In the genomic region with DNA sequence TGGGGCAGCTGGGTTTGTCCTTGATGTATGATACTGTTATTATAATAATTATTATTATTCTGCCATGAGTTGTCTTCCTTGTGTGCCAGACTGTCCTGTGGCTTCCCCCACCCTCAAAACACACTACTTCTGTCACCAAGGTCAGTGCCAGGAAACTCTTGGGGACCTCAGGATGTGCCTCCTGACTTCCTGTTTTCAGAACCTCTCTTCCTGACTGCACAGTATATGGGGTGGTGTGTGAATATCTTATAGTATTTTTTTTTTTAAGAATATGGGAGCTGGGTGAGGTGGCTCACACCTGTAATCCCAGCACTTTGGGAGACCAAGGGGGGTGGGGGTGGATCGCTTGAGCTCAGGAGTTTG, we compare ENCODE assay signal across 16 cellular contexts. TPM values are rescaled to one million over a fixed set of nuclear protein-coding genes. Genes with fewer than 3 reads are reported as not detected.
DNase-seq lines count a peak whose midpoint lies in the region; ATAC-seq, FAIRE-seq and TF ChIP-seq lines count a peak whose summit lies in the region.
"Had no signal": no experiment of that assay in that cellular context is flagged by ENCODE, and none has a peak within 500 bp of the region (broad histone marks: within the 10 kb centered on the region; RNA-seq: fewer than 3 reads in every experiment).

No MANE protein-coding gene starts in this region.

- SMC1A ChIA-PET in GM12878 (lab: Charles Lee; ENCODE audit: uncharacterized antibody, unreplicated experiment), result interaction anchor here (1.0 to 1.6 kb wide), 3 partner anchors 8 to 62 kb away, joined by 3 to 4 read pairs (median 3); no protein-coding TSS in a partner anchor

- peaks cover 12% of the 10 kb centered on the region for H3K4me1 ChIP-seq in DND-41 (ENCODE audit: insufficient read depth, low read length)
- peaks cover 24% of the 10 kb centered on the region for H3K4me1 ChIP-seq in GM12878 (ENCODE audit: control insufficient read depth, insufficient read depth, low read length)
- H3K4me1 ChIP-seq in osteoblast (ENCODE audit: insufficient read depth, low read length), result peaks cover 5% of the 10 kb centered on the region

- H3K36me3 ChIP-seq in DND-41 (ENCODE audit: insufficient read depth, low read length), result no peaks in the 10 kb centered on the region
- H3K36me3 ChIP-seq in GM12878 (ENCODE audit: control insufficient read depth in 2 of 2, insufficient read depth in 2 of 2, low read length in 1 of 2), result peaks cover 10 to 17% of the 10 kb centered on the region in 2 experiments
- H3K36me3 ChIP-seq in osteoblast (ENCODE audit: insufficient read depth, low read length), result no peaks in the 10 kb centered on the region
- no peaks in the 10 kb centered on the region for H3K36me3 ChIP-seq in brain microvascular endothelial cell (replicated peaks)

- DNase-seq in DND-41, result no peak
- DNase-seq in NB4 (ENCODE audit: low read depth), result peak; percentile 56
- DNase-seq in GM12878 (ENCODE audit: low read depth, low spot score), result no peak
- peak; percentile 58 for DNase-seq in osteoblast (ENCODE audit: insufficient read length, low spot score, missing footprints)
- DNase-seq in brain microvascular endothelial cell, result no peak
- no peak for DNase-seq in NCI-H146 treated with DMSO at 0.1 percent for 48 hours (lab: John Stamatoyannopoulos, UW; ENCODE audit: unreplicated experiment)
- DNase-seq in NCI-H1436 treated with DMSO at 0.1 percent for 48 hours (lab: John Stamatoyannopoulos, UW), result no peak
- DNase-seq: amygdala, NCI-H774, SHP77 treated with DMSO at 0.1 percent for 48 hours had no signal

- ATAC-seq in DND-41 (ENCODE audit: insufficient read depth, low read depth), result peak; percentile 51
- no peak for ATAC-seq in GM12878
- ATAC-seq: sciatic nerve had no signal

- TF ChIP-seq CTCF in DND-41 (IDR thresholded peaks at IDR 0.05; ENCODE audit: borderline replicate concordance, extremely low read depth, low read length, poor library complexity, severe bottlenecking), result no peak
- TF ChIP-seq CTCF in NB4 (IDR thresholded peaks at IDR 0.05; ENCODE audit: low read depth, low read length), result no peak
- no peak for TF ChIP-seq CTCF in GM12878 (IDR thresholded peaks at IDR 0.05 in 2 of 3, conservative IDR thresholded peaks at IDR 0.05 in 1 of 3; ENCODE audit: control insufficient read depth in 2 of 3, extremely low read depth in 1 of 3, insufficient read depth in 1 of 3, low read depth in 3 of 3, low read length in 3 of 3)
- TF ChIP-seq CTCF in osteoblast (IDR thresholded peaks at IDR 0.05; ENCODE audit: extremely low read depth, low read depth, low read length), result no peak
- TF ChIP-seq CTCF in brain microvascular endothelial cell (IDR thresholded peaks at IDR 0.05; ENCODE audit: low read depth, low read length, missing control alignments), result no peak

- no peak overlapping the region for H3K4me3 ChIP-seq in DND-41 (ENCODE audit: low read depth in 1 of 2, low read length in 2 of 2)
- H3K4me3 ChIP-seq in NB4 (ENCODE audit: low read depth, low read length), result no peak overlapping the region
- no peak overlapping the region for H3K4me3 ChIP-seq in GM12878
- H3K4me3 ChIP-seq in osteoblast (ENCODE audit: insufficient read depth, low read length), result no peak overlapping the region
- no peak overlapping the region for H3K4me3 ChIP-seq in brain microvascular endothelial cell (ENCODE audit: low read depth, low read length)

- no peak for FAIRE-seq in GM12878 (lab: Jason Lieb, UNC)
- FAIRE-seq: frontal cortex, islet of Langerhans had no signal

- WGBS in GM12878 (ENCODE audit: insufficient coverage, insufficient replicate concordance, low lambda C conversion rate, missing lambda C conversion rate), result 82% methylated on average over 1 of the region's 1 CpG

- no TSS peak for BruUV-seq in GM12878 (replicated peaks; lab: Mats Ljungman, UMichigan)

- TF ChIP-seq RAD21 in GM12878 (IDR thresholded peaks at IDR 0.05; ENCODE audit: insufficient read depth, low read depth, low read length), result no peak

- H3K9me3 ChIP-seq in DND-41 (ENCODE audit: insufficient read depth, low read length, severe bottlenecking), result no peaks in the 10 kb centered on the region
- no peaks in the 10 kb centered on the region for H3K9me3 ChIP-seq in GM12878 (replicated peaks; ENCODE audit: control insufficient read depth, insufficient read depth, low read length)
- H3K9me3 ChIP-seq in osteoblast (ENCODE audit: low read depth, low read length), result no peaks in the 10 kb centered on the region

- no peak overlapping the region for H2AFZ ChIP-seq in DND-41 (ENCODE audit: low read depth, low read length)
- no peak overlapping the region for H2AFZ ChIP-seq in GM12878 (ENCODE audit: control insufficient read depth, low read depth, low read length)
- H2AFZ ChIP-seq in osteoblast (ENCODE audit: low read length), result no peak overlapping the region

- no peak for TF ChIP-seq EP300 in GM12878 (IDR thresholded peaks at IDR 0.05; ENCODE audit: borderline replicate concordance in 1 of 2, control insufficient read depth in 1 of 2, low read depth in 2 of 2, low read length in 2 of 2)

- intact Hi-C loops in GM12878 (cut with micrococcal nuclease; ENCODE audit: unreplicated experiment), result no loop called here

- H3K4me2 ChIP-seq in DND-41 (ENCODE audit: insufficient read depth, low read length), result no peak overlapping the region
- no peak overlapping the region for H3K4me2 ChIP-seq in GM12878 (ENCODE audit: control insufficient read depth, insufficient read depth)
- no peak overlapping the region for H3K4me2 ChIP-seq in osteoblast (ENCODE audit: insufficient read depth, low read length)

- H3K9ac ChIP-seq in DND-41 (ENCODE audit: low read depth, low read length), result no peak overlapping the region
- no peak overlapping the region for H3K9ac ChIP-seq in GM12878 (ENCODE audit: control insufficient read depth, insufficient read depth, low read length)

- H3K27ac ChIP-seq in DND-41 (ENCODE audit: low read length), result no peak overlapping the region
- no peak overlapping the region for H3K27ac ChIP-seq in GM12878 (ENCODE audit: control insufficient read depth, insufficient read depth)
- H3K27ac ChIP-seq in osteoblast (ENCODE audit: low read depth, low read length), result no peak overlapping the region
- no peak overlapping the region for H3K27ac ChIP-seq in brain microvascular endothelial cell

- in situ Hi-C loops in GM12878 (cut with MboI), result no loop called here
- in situ Hi-C loops in brain microvascular endothelial cell (cut with HindIII; ENCODE audit: low pct_ligation_motif_present, low sequenced_read_pairs), result no loop called here

- H4K20me1 ChIP-seq in DND-41 (ENCODE audit: insufficient read depth, low read length) (no peaks in the 10 kb centered on the region), GM12878 (ENCODE audit: control insufficient read depth, insufficient read depth) (no peaks in the 10 kb centered on the region), osteoblast (ENCODE audit: insufficient read depth, low read length) (no peaks in the 10 kb centered on the region)

- RAD21 ChIA-PET in GM12878 (lab: Charles Lee; ENCODE audit: unreplicated experiment), result interaction anchor here (0.6 to 1.7 kb wide), 3 partner anchors 16 to 18 kb away, joined by 4 to 8 read pairs (median 4); no protein-coding TSS in a partner anchor

- H3K79me2 ChIP-seq in DND-41 (ENCODE audit: insufficient read depth, low read length) (no peaks in the 10 kb centered on the region), GM12878 (ENCODE audit: control insufficient read depth, insufficient read depth, low read length) (no peaks in the 10 kb centered on the region), osteoblast (ENCODE audit: insufficient read depth, low read length) (no peaks in the 10 kb centered on the region)

- CTCF ChIA-PET in GM12878 (lab: Yijun Ruan, JAX), result interaction anchor here (0.8 to 6.0 kb wide), 7 partner anchors 11 to 63 kb away, joined by 3 to 88 read pairs (median 6); no protein-coding TSS in a partner anchor

- H3K27me3 ChIP-seq in DND-41 (ENCODE audit: insufficient read depth, low read length, poor library complexity) (no peaks in the 10 kb centered on the region), GM12878 (replicated peaks in 1 of 2; ENCODE audit: control insufficient read depth in 2 of 2, insufficient read depth in 2 of 2, low read length in 1 of 2) (no peaks in the 10 kb centered on the region), osteoblast (ENCODE audit: insufficient read depth, low read length) (peaks cover 6% of the 10 kb centered on the region), brain microvascular endothelial cell (replicated peaks) (no peaks in the 10 kb centered on the region)

- TF ChIP-seq POLR2A in NB4 (IDR thresholded peaks at IDR 0.05; ENCODE audit: extremely low read depth, insufficient read length) (no peak), GM12878 (IDR thresholded peaks at IDR 0.05; ENCODE audit: low read depth, low read length) (no peak)

- POLR2A ChIA-PET in GM12878 (lab: Charles Lee), result interaction anchor here (1.2 to 2.8 kb wide), 3 partner anchors 11 to 17 kb away, joined by 3 to 7 read pairs (median 4); partner anchors contain the start of gene RGS14

RNA-seq across cellular contexts. Expression of gene SLC34A1, which starts 11.7 kb away (rescaled TPM):
- 1.7 and 2.1 TPM in 2 replicates for total RNA-seq in GM12878 (2013; cell fraction: nucleolus; rRNA removed)
- total RNA-seq in GM12878 (2014; rRNA removed), result 0.05 and 0.11 TPM in 2 replicates
- 0.04 and 0.09 TPM in 2 replicates for total RNA-seq in GM12878 (2014; rRNA removed; fragmentation: Illumina TruSeq; extraction: Trizol)
- 0.05 and 0.10 TPM in 2 replicates for total RNA-seq in GM12878 (2021)
- polyA plus RNA-seq in GM12878 (2011; ENCODE audit: low read depth), result not detected
- polyA plus RNA-seq in GM12878 (2011; rRNA removed), result 0.14 TPM in 2 replicates
- 0.13 and 0.22 TPM in 2 replicates for polyA plus RNA-seq in GM12878 (2011; cell fraction: cytosol; rRNA removed)
- polyA plus RNA-seq in GM12878 (2011; cell fraction: nucleus; rRNA removed), result 0.85 and 0.91 TPM in 2 replicates
- polyA plus RNA-seq in GM12878 (2012), result 0.08 and 0.14 TPM in 2 replicates
- polyA plus RNA-seq in GM12878 (2014; fragmentation: Illumina TruSeq; extraction: Trizol), result 0.03 TPM in 1 of 2 replicates, not detected in the other
- not detected for polyA plus RNA-seq in GM12878 (2014; fragmentation: Nextera tagmentation; extraction: Ambion mirVana)
- polyA plus RNA-seq in GM12878 (2014; rRNA removed), result 0.05 and 0.09 TPM in 2 replicates
- polyA plus RNA-seq in GM12878 (2016; fragmentation: Nextera tagmentation; extraction: Ambion mirVana), result under 1 TPM; 0.07 to 0.09 TPM
- 0.37 and 0.77 TPM in 2 replicates for polyA minus RNA-seq in GM12878 (2011; rRNA and poly(A)+ RNA removed)
- not detected in 2 replicates for polyA minus RNA-seq in GM12878 (2011; cell fraction: cytosol; rRNA and poly(A)+ RNA removed)
- polyA minus RNA-seq in GM12878 (2011; cell fraction: nucleus; rRNA and poly(A)+ RNA removed), result 0.60 and 0.96 TPM in 2 replicates
- not detected in 2 replicates for total RNA-seq in osteoblast
- total RNA-seq: frontal cortex, MCF 10A, sciatic nerve, temporal lobe had no signal

RNA-seq across cellular contexts. Expression of gene RGS14, which starts 14.8 kb away (rescaled TPM):
- 111 and 131 TPM in 2 replicates for total RNA-seq in GM12878 (2013; cell fraction: nucleolus; rRNA removed)
- 56.5 and 68.1 TPM in 2 replicates for total RNA-seq in GM12878 (2014; rRNA removed)
- 25.1 and 30.4 TPM in 2 replicates for total RNA-seq in GM12878 (2014; rRNA removed; fragmentation: Illumina TruSeq; extraction: Trizol)
- 65.6 and 72.9 TPM in 2 replicates for total RNA-seq in GM12878 (2021)
- 6.4 TPM for polyA plus RNA-seq in GM12878 (2011; ENCODE audit: low read depth)
- polyA plus RNA-seq in GM12878 (2011; rRNA removed), result 28.8 and 57.1 TPM in 2 replicates
- 90.6 and 104 TPM in 2 replicates for polyA plus RNA-seq in GM12878 (2011; cell fraction: cytosol; rRNA removed)
- 281 and 299 TPM in 2 replicates for polyA plus RNA-seq in GM12878 (2011; cell fraction: nucleus; rRNA removed)
- 30.7 and 40.7 TPM in 2 replicates for polyA plus RNA-seq in GM12878 (2012)
- 4.4 and 35.8 TPM in 2 replicates for polyA plus RNA-seq in GM12878 (2014; fragmentation: Illumina TruSeq; extraction: Trizol)
- 1 to 10 TPM in 1 of 2 experiments, under 1 TPM in 1; 0.19 to 1.3 TPM for polyA plus RNA-seq in GM12878 (2014; fragmentation: Nextera tagmentation; extraction: Ambion mirVana)
- polyA plus RNA-seq in GM12878 (2014; rRNA removed), result 88.7 and 91.9 TPM in 2 replicates
- polyA plus RNA-seq in GM12878 (2016; fragmentation: Nextera tagmentation; extraction: Ambion mirVana), result 10 to 100 TPM; 53.6 to 56.0 TPM
- 40.5 and 82.2 TPM in 2 replicates for polyA minus RNA-seq in GM12878 (2011; rRNA and poly(A)+ RNA removed)
- polyA minus RNA-seq in GM12878 (2011; cell fraction: cytosol; rRNA and poly(A)+ RNA removed), result 26.2 and 29.3 TPM in 2 replicates
- 52.3 and 74.0 TPM in 2 replicates for polyA minus RNA-seq in GM12878 (2011; cell fraction: nucleus; rRNA and poly(A)+ RNA removed)
- total RNA-seq in osteoblast, result 7.4 and 9.4 TPM in 2 replicates

RNA-seq across cellular contexts. Expression of gene LMAN2, which starts 21.0 kb away (rescaled TPM):
- 195 and 213 TPM in 2 replicates for total RNA-seq in GM12878 (2013; cell fraction: nucleolus; rRNA removed)
- total RNA-seq in GM12878 (2014; rRNA removed) (184 and 207 TPM in 2 replicates), GM12878 (2014; rRNA removed; fragmentation: Illumina TruSeq; extraction: Trizol) (98.9 and 112 TPM in 2 replicates), GM12878 (2021) (117 and 121 TPM in 2 replicates), osteoblast (295 and 356 TPM in 2 replicates)
- polyA plus RNA-seq in GM12878 (2011; ENCODE audit: low read depth), result 35.5 TPM
- polyA plus RNA-seq in GM12878 (2011; rRNA removed) (55.9 and 104 TPM in 2 replicates), GM12878 (2014; fragmentation: Illumina TruSeq; extraction: Trizol) (84.1 and 178 TPM in 2 replicates), GM12878 (2014; fragmentation: Nextera tagmentation; extraction: Ambion mirVana) (10 to 100 TPM in 1 of 2 experiments, 1 to 10 TPM in 1; 2.4 to 11.4 TPM), GM12878 (2014; rRNA removed) (179 and 230 TPM in 2 replicates), GM12878 (2016; fragmentation: Nextera tagmentation; extraction: Ambion mirVana) (100 to 1,000 TPM; 252 to 264 TPM)
- 273 and 308 TPM in 2 replicates for polyA plus RNA-seq in GM12878 (2011; cell fraction: cytosol; rRNA removed)
- 210 and 234 TPM in 2 replicates for polyA plus RNA-seq in GM12878 (2011; cell fraction: nucleus; rRNA removed)
- polyA plus RNA-seq in GM12878 (2012), result 139 and 151 TPM in 2 replicates
- 197 and 327 TPM in 2 replicates for polyA minus RNA-seq in GM12878 (2011; rRNA and poly(A)+ RNA removed)
- polyA minus RNA-seq in GM12878 (2011; cell fraction: cytosol; rRNA and poly(A)+ RNA removed), result 100 and 110 TPM in 2 replicates
- 69.0 and 97.6 TPM in 2 replicates for polyA minus RNA-seq in GM12878 (2011; cell fraction: nucleus; rRNA and poly(A)+ RNA removed)

RNA-seq across cellular contexts. Expression of gene PFN3, which starts 27.9 kb away (rescaled TPM):
- 2.1 TPM in 1 of 2 replicates, not detected in the other for total RNA-seq in GM12878 (2013; cell fraction: nucleolus; rRNA removed)
- total RNA-seq in GM12878 (2014; rRNA removed) (not detected in 2 replicates), GM12878 (2014; rRNA removed; fragmentation: Illumina TruSeq; extraction: Trizol) (not detected in 2 replicates), GM12878 (2021) (not detected in 2 replicates), osteoblast (not detected in 2 replicates)
- not detected for polyA plus RNA-seq in GM12878 (2011; ENCODE audit: low read depth)
- polyA plus RNA-seq in GM12878 (2011; rRNA removed) (not detected in 2 replicates), GM12878 (2014; fragmentation: Illumina TruSeq; extraction: Trizol) (not detected in 2 replicates), GM12878 (2014; fragmentation: Nextera tagmentation; extraction: Ambion mirVana) (not detected), GM12878 (2014; rRNA removed) (not detected in 2 replicates), GM12878 (2016; fragmentation: Nextera tagmentation; extraction: Ambion mirVana) (not detected)
- not detected in 2 replicates for polyA plus RNA-seq in GM12878 (2011; cell fraction: cytosol; rRNA removed)
- polyA plus RNA-seq in GM12878 (2011; cell fraction: nucleus; rRNA removed), result not detected in 2 replicates
- polyA plus RNA-seq in GM12878 (2012), result not detected in 2 replicates
- not detected in 2 replicates for polyA minus RNA-seq in GM12878 (2011; rRNA and poly(A)+ RNA removed)
- polyA minus RNA-seq in GM12878 (2011; cell fraction: cytosol; rRNA and poly(A)+ RNA removed), result not detected in 2 replicates
- not detected in 2 replicates for polyA minus RNA-seq in GM12878 (2011; cell fraction: nucleus; rRNA and poly(A)+ RNA removed)
- total RNA-seq: MCF 10A, mucosa of gallbladder, sciatic nerve had no signal

RNA-seq across cellular contexts. Expression of gene F12, which starts 36.8 kb away (rescaled TPM):
- 4.6 and 6.3 TPM in 2 replicates for total RNA-seq in GM12878 (2013; cell fraction: nucleolus; rRNA removed)
- total RNA-seq in GM12878 (2014; rRNA removed) (6.9 and 7.1 TPM in 2 replicates), GM12878 (2014; rRNA removed; fragmentation: Illumina TruSeq; extraction: Trizol) (0.49 and 0.74 TPM in 2 replicates), GM12878 (2021) (5.8 and 7.1 TPM in 2 replicates), osteoblast (not detected in 2 replicates)
- 2.0 TPM for polyA plus RNA-seq in GM12878 (2011; ENCODE audit: low read depth)
- polyA plus RNA-seq in GM12878 (2011; rRNA removed) (2.3 and 5.2 TPM in 2 replicates), GM12878 (2014; fragmentation: Illumina TruSeq; extraction: Trizol) (0.25 and 0.82 TPM in 2 replicates), GM12878 (2014; fragmentation: Nextera tagmentation; extraction: Ambion mirVana) (under 1 TPM; 0.50 to 0.82 TPM), GM12878 (2014; rRNA removed) (5.9 and 9.9 TPM in 2 replicates), GM12878 (2016; fragmentation: Nextera tagmentation; extraction: Ambion mirVana) (10 to 100 TPM in 1 of 2 experiments, 1 to 10 TPM in 1; 9.7 to 11.3 TPM)
- 6.7 and 11.9 TPM in 2 replicates for polyA plus RNA-seq in GM12878 (2011; cell fraction: cytosol; rRNA removed)
- 14.0 and 14.8 TPM in 2 replicates for polyA plus RNA-seq in GM12878 (2011; cell fraction: nucleus; rRNA removed)
- 3.0 and 4.4 TPM in 2 replicates for polyA plus RNA-seq in GM12878 (2012)
- 1.8 and 3.0 TPM in 2 replicates for polyA minus RNA-seq in GM12878 (2011; rRNA and poly(A)+ RNA removed)
- polyA minus RNA-seq in GM12878 (2011; cell fraction: cytosol; rRNA and poly(A)+ RNA removed), result 2.9 and 7.5 TPM in 2 replicates
- polyA minus RNA-seq in GM12878 (2011; cell fraction: nucleus; rRNA and poly(A)+ RNA removed), result 2.9 and 3.5 TPM in 2 replicates

Comparison
In these comparisons a context has a peak if more than half of its experiments do, and no peak if none do; other contexts are left out.
1. DNase-seq: peak in NB4 (single experiment) and osteoblast (single experiment); none in DND-41 (single experiment), GM12878 (single experiment), brain microvascular endothelial cell (single experiment), NCI-H146 treated with DMSO at 0.1 percent for 48 hours (single experiment) and NCI-H1436 treated with DMSO at 0.1 percent for 48 hours (single experiment).